Comparison of ENCODE assay signal across 1 cellular context in genomic region chr9:70564464-70565190, GRCh38.
TF ChIP-seq lines count a peak whose summit lies in the region.

No MANE protein-coding gene starts in this region.

TF ChIP-seq in HepG2, 621 proteins besides CTCF, POLR2A, EP300 and RAD21 (continued from another document):
- no peak for TF ChIP-seq SMARCE1 (IDR thresholded peaks at IDR 0.05; ENCODE audit: borderline replicate concordance)
- TF ChIP-seq ZBTB7B (CRISPR knock-in tag; IDR thresholded peaks at IDR 0.05): no peak
- no peak for TF ChIP-seq JUN (CRISPR knock-in tag; IDR thresholded peaks at IDR 0.05)
- TF ChIP-seq, protein P1, sequence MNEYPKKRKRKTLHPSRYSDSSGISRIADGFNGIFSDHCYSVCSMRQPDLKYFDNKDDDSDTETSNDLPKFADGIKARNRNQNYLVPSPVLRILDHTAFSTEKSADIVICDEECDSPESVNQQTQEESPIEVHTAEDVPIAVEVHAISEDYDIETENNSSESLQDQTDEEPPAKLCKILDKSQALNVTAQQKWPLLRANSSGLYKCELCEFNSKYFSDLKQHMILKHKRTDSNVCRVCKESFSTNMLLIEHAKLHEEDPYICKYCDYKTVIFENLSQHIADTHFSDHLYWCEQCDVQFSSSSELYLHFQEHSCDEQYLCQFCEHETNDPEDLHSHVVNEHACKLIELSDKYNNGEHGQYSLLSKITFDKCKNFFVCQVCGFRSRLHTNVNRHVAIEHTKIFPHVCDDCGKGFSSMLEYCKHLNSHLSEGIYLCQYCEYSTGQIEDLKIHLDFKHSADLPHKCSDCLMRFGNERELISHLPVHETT (CRISPR knock-in tag; conservative IDR thresholded peaks at IDR 0.05): no peak
- no peak for TF ChIP-seq ZNF230 (CRISPR knock-in tag; IDR thresholded peaks at IDR 0.05)
- TF ChIP-seq TBX2 (CRISPR knock-in tag; IDR thresholded peaks at IDR 0.05; ENCODE audit: borderline replicate concordance): no peak
- TF ChIP-seq RXRB (CRISPR knock-in tag; IDR thresholded peaks at IDR 0.05; ENCODE audit: borderline replicate concordance): no peak
- no peak for TF ChIP-seq CEBPB (IDR thresholded peaks at IDR 0.05; ENCODE audit: borderline replicate concordance, low read depth, low read length)
- no peak for TF ChIP-seq JDP2 (CRISPR knock-in tag; IDR thresholded peaks at IDR 0.05; ENCODE audit: borderline replicate concordance)
- TF ChIP-seq ZNF224 (CRISPR knock-in tag; IDR thresholded peaks at IDR 0.05): no peak
- no peak for TF ChIP-seq ZNF792 (CRISPR knock-in tag; IDR thresholded peaks at IDR 0.05)
- TF ChIP-seq KDM4B (CRISPR knock-in tag; IDR thresholded peaks at IDR 0.05): no peak
- no peak for TF ChIP-seq NKX3-1 (CRISPR knock-in tag; IDR thresholded peaks at IDR 0.05)
- TF ChIP-seq ZNF570 (CRISPR knock-in tag; IDR thresholded peaks at IDR 0.05; ENCODE audit: borderline replicate concordance): no peak
- TF ChIP-seq, protein P2, sequence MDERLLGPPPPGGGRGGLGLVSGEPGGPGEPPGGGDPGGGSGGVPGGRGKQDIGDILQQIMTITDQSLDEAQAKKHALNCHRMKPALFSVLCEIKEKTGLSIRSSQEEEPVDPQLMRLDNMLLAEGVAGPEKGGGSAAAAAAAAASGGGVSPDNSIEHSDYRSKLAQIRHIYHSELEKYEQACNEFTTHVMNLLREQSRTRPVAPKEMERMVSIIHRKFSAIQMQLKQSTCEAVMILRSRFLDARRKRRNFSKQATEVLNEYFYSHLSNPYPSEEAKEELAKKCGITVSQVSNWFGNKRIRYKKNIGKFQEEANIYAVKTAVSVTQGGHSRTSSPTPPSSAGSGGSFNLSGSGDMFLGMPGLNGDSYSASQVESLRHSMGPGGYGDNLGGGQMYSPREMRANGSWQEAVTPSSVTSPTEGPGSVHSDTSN (CRISPR knock-in tag; IDR thresholded peaks at IDR 0.05): no peak
- no peak for TF ChIP-seq REPIN1 (CRISPR knock-in tag; IDR thresholded peaks at IDR 0.05; ENCODE audit: borderline replicate concordance, low read depth)
